8 cellular contexts compared by ENCODE assay signal in the genomic region with DNA sequence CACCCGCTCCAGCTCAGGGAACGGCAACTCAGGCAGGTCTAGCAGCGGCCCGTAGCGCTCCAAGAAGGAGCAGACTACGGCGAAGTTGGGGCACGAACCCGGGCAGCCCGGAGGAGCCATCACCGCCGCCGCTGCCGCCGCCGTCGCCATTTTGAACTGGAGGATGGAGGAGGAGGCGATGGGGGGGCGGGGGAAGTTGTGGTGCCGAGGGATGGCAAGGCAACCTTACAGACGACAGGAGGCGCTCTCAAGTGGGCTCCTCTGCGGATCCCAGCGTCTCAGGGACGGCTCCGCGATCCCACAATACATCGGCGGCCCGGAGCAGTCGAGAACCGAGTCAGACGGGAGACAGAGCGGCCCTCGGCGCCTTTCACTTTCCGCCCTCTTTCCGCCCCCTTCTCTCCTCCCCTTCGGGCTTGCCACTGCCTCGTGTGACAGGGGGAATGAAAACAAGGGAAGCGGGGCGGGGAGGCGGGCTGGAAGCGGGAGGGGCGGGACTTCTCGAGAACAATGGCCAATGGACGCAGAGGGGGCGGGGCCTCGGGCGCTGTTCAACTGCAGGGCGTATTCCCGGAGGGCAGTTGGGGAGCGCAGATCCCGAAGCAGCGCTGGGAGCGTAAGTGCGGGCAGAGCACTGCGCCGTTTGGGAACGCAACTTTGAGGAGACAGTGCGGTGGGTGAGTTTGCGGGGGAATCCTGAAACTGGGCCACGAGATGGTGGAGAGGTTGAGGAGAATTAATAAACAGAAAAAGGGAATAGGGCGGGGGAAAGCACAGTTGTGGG. TPM values are rescaled to one million over a fixed set of nuclear protein-coding genes. Genes with fewer than 3 reads are reported as not detected.
DNase-seq lines count a peak whose midpoint lies in the region; ATAC-seq lines count a peak whose summit lies in the region.

A gene (plus strand): TSS at position 580 of the 784 bp plus-strand sequence. CDS start 21,353 bp downstream, outside the sequence.
A gene with protein sequence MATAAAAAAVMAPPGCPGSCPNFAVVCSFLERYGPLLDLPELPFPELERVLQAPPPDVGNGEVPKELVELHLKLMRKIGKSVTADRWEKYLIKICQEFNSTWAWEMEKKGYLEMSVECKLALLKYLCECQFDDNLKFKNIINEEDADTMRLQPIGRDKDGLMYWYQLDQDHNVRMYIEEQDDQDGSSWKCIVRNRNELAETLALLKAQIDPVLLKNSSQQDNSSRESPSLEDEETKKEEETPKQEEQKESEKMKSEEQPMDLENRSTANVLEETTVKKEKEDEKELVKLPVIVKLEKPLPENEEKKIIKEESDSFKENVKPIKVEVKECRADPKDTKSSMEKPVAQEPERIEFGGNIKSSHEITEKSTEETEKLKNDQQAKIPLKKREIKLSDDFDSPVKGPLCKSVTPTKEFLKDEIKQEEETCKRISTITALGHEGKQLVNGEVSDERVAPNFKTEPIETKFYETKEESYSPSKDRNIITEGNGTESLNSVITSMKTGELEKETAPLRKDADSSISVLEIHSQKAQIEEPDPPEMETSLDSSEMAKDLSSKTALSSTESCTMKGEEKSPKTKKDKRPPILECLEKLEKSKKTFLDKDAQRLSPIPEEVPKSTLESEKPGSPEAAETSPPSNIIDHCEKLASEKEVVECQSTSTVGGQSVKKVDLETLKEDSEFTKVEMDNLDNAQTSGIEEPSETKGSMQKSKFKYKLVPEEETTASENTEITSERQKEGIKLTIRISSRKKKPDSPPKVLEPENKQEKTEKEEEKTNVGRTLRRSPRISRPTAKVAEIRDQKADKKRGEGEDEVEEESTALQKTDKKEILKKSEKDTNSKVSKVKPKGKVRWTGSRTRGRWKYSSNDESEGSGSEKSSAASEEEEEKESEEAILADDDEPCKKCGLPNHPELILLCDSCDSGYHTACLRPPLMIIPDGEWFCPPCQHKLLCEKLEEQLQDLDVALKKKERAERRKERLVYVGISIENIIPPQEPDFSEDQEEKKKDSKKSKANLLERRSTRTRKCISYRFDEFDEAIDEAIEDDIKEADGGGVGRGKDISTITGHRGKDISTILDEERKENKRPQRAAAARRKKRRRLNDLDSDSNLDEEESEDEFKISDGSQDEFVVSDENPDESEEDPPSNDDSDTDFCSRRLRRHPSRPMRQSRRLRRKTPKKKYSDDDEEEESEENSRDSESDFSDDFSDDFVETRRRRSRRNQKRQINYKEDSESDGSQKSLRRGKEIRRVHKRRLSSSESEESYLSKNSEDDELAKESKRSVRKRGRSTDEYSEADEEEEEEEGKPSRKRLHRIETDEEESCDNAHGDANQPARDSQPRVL (N-terminal part only) (minus strand): TSS at position 158 of the 784 bp plus-strand sequence. CDS start 8 bp downstream, at position 150.

- H3K27ac ChIP-seq in GM23248 = peak within 1 kb of the TSS; percentile 56

- peaks cover 16% of the 10 kb centered on the region for H4K20me1 ChIP-seq in GM23248 (ENCODE audit: insufficient read depth)

- peak within 1 kb of the TSS; percentile 97 for H2AFZ ChIP-seq in GM23248

- peaks cover 26% of the 10 kb centered on the region for H3F3A ChIP-seq in GM23248 (ENCODE audit: insufficient read depth)

- H3K27me3 ChIP-seq in GM23248 (replicated peaks; ENCODE audit: insufficient read depth) = no peaks in the 10 kb centered on the region

- ATAC-seq in activated T-helper 17 cell treated with anti-CD3 and anti-CD28 coated beads, Interleukin-2, amount 50 U/mL, for 72 hours (replicated peaks) = peak; percentile 86
- ATAC-seq in natural killer cell treated with Interleukin-12 subunit alpha and Interleukin-12 subunit beta and Interleukin-15 and Interleukin-18, amount 100 ng/mL, for 72 hours = peak; percentile 92 to 95
- peak; percentile 91 for ATAC-seq in stimulated activated naive CD8-positive, alpha-beta T cell treated with anti-CD3 and anti-CD28 coated beads, Interleukin-15, Interleukin-2, amounts not matched to agents 100 U/mL and 50 U/mL, for 24 hours

- peaks cover 76% of the 10 kb centered on the region for H3K79me2 ChIP-seq in GM23248 (ENCODE audit: insufficient read depth)

- peaks cover 9% of the 10 kb centered on the region for H3K36me3 Mint-ChIP-seq in activated T-helper 17 cell treated with anti-CD3 and anti-CD28 coated beads, Interleukin-2, amount 50 U/mL, for 72 hours (ENCODE audit: low read depth)
- H3K36me3 Mint-ChIP-seq in natural killer cell treated with Interleukin-12 subunit alpha and Interleukin-12 subunit beta and Interleukin-15 and Interleukin-18, amount 100 ng/mL, for 72 hours = no peaks in the 10 kb centered on the region

- no peaks in the 10 kb centered on the region for H3K9me3 ChIP-seq in GM23248 (ENCODE audit: low read depth)

- H3K9ac ChIP-seq in GM23248 = peak within 1 kb of the TSS; percentile 86

- H3K4me3 ChIP-seq in GM23248 = peak within 1 kb of the TSS; percentile 98

- no peaks in the 10 kb centered on the region for H3K9me3 Mint-ChIP-seq in activated T-helper 17 cell treated with anti-CD3 and anti-CD28 coated beads, Interleukin-2, amount 50 U/mL, for 72 hours
- no peaks in the 10 kb centered on the region for H3K9me3 Mint-ChIP-seq in natural killer cell treated with Interleukin-12 subunit alpha and Interleukin-12 subunit beta and Interleukin-15 and Interleukin-18, amount 100 ng/mL, for 72 hours

- H3K4me3 Mint-ChIP-seq in activated T-helper 17 cell treated with anti-CD3 and anti-CD28 coated beads, Interleukin-2, amount 50 U/mL, for 72 hours = peak within 1 kb of the TSS; percentile 98
- peak within 1 kb of the TSS; percentile 99 for H3K4me3 Mint-ChIP-seq in natural killer cell treated with Interleukin-12 subunit alpha and Interleukin-12 subunit beta and Interleukin-15 and Interleukin-18, amount 100 ng/mL, for 72 hours

- peak within 1 kb of the TSS; percentile 83 for H3K27ac Mint-ChIP-seq in activated T-helper 17 cell treated with anti-CD3 and anti-CD28 coated beads, Interleukin-2, amount 50 U/mL, for 72 hours
- H3K27ac Mint-ChIP-seq in natural killer cell treated with Interleukin-12 subunit alpha and Interleukin-12 subunit beta and Interleukin-15 and Interleukin-18, amount 100 ng/mL, for 72 hours = peak within 1 kb of the TSS; percentile 80 to 92

- H3K4me1 Mint-ChIP-seq in activated T-helper 17 cell treated with anti-CD3 and anti-CD28 coated beads, Interleukin-2, amount 50 U/mL, for 72 hours = peaks cover 29% of the 10 kb centered on the region
- peaks cover 25 to 44% of the 10 kb centered on the region in 2 donors for H3K4me1 Mint-ChIP-seq in natural killer cell treated with Interleukin-12 subunit alpha and Interleukin-12 subunit beta and Interleukin-15 and Interleukin-18, amount 100 ng/mL, for 72 hours (ENCODE audit: low read depth in 2 of 2)

- in situ Hi-C loops in GM23248 (cut with MboI) = no loop called here

- peak within 1 kb of the TSS; percentile 92 for H3K4me2 ChIP-seq in GM23248 (ENCODE audit: unreplicated experiment)

- no peaks in the 10 kb centered on the region for H3K36me3 ChIP-seq in GM23248 (ENCODE audit: low read depth)

- WGBS in GM23248 (ENCODE audit: low coverage in 1 of 2, low lambda C conversion rate in 2 of 2, missing lambda C conversion rate in 2 of 2), 2 experiments = 1% methylated on average over 46 to 64 of the region's 64 CpGs

- no peaks in the 10 kb centered on the region for H3K27me3 Mint-ChIP-seq in activated T-helper 17 cell treated with anti-CD3 and anti-CD28 coated beads, Interleukin-2, amount 50 U/mL, for 72 hours
- H3K27me3 Mint-ChIP-seq in natural killer cell treated with Interleukin-12 subunit alpha and Interleukin-12 subunit beta and Interleukin-15 and Interleukin-18, amount 100 ng/mL, for 72 hours = no peaks in the 10 kb centered on the region

- DNase-seq in EH (ENCODE audit: low read depth) (peak; percentile 99), GM23248 (peak; percentile 100), Kasumi-1 (lab: John Stamatoyannopoulos, UW) (peak; percentile 99), RKO (ENCODE audit: low spot score) (peak; percentile 97), fibroblast of peridontal ligament (ENCODE audit: extremely low read depth) (peak; percentile 99)
- DNase-seq in natural killer cell treated with Interleukin-12 subunit alpha and Interleukin-12 subunit beta and Interleukin-15 and Interleukin-18, amount 100 ng/mL, for 72 hours (ENCODE audit: low spot score) = peak; percentile 97
- peak; percentile 97 for DNase-seq in stimulated activated naive CD8-positive, alpha-beta T cell treated with anti-CD3 and anti-CD28 coated beads, Interleukin-15, Interleukin-2, amounts not matched to agents 100 U/mL and 50 U/mL, for 24 hours

- no peaks in the 10 kb centered on the region for H3K9me2 ChIP-seq in GM23248 (ENCODE audit: insufficient read depth)

- peaks cover 22% of the 10 kb centered on the region for H3K4me1 ChIP-seq in GM23248 (ENCODE audit: insufficient read depth)

RNA-seq across cellular contexts. Expression of the first gene that starts in this region (rescaled TPM):
- 7.3 and 8.5 TPM in 2 replicates for total RNA-seq in GM23248 (2014; rRNA removed; shearing (Covaris generic))
- 55.2 and 56.3 TPM in 2 replicates for polyA plus RNA-seq in GM23248 (2016; fragmentation: Nextera tagmentation; extraction: Ambion mirVana)
- 1 to 10 TPM; 7.4 to 7.7 TPM for total RNA-seq in activated T-helper 17 cell treated with anti-CD3 and anti-CD28 coated beads, Interleukin-2, amount 50 U/mL, for 72 hours
- 1 to 10 TPM; 1.7 to 4.9 TPM for total RNA-seq in natural killer cell treated with Interleukin-12 subunit alpha and Interleukin-12 subunit beta and Interleukin-15 and Interleukin-18, amount 100 ng/mL, for 72 hours

RNA-seq across cellular contexts. Expression of the second gene that starts in this region (rescaled TPM):
- total RNA-seq in GM23248 (2014; rRNA removed; shearing (Covaris generic)) = 39.0 and 41.9 TPM in 2 replicates
- polyA plus RNA-seq in GM23248 (2016; fragmentation: Nextera tagmentation; extraction: Ambion mirVana) = 40.6 and 48.2 TPM in 2 replicates
- total RNA-seq in activated T-helper 17 cell treated with anti-CD3 and anti-CD28 coated beads, Interleukin-2, amount 50 U/mL, for 72 hours = 10 to 100 TPM; 46.2 to 68.7 TPM
- 10 to 100 TPM; 59.9 to 68.5 TPM for total RNA-seq in natural killer cell treated with Interleukin-12 subunit alpha and Interleukin-12 subunit beta and Interleukin-15 and Interleukin-18, amount 100 ng/mL, for 72 hours

Comparison
In these comparisons a context has a peak if more than half of its experiments do, and no peak if none do; other contexts are left out.
1. Peak in every context shown above with its lines: DNase-seq, ATAC-seq, H3K4me3 ChIP-seq and H3K27ac ChIP-seq.